In genomic region chr15:51935466-51936118, GRCh38 we compare ENCODE assay signal across 9 cellular contexts. TPM values are rescaled to one million over a fixed set of nuclear protein-coding genes. Genes with fewer than 3 reads are reported as not detected.
DNase-seq lines count a peak whose midpoint lies in the region; ATAC-seq and TF ChIP-seq lines count a peak whose summit lies in the region.
"Had no signal": no experiment of that assay in that cellular context is flagged by ENCODE, and none has a peak within 500 bp of the region (broad histone marks: within the 10 kb centered on the region; RNA-seq: fewer than 3 reads in every experiment).

No MANE protein-coding gene starts in this region.

- no peaks in the 10 kb centered on the region for H3K9me3 Mint-ChIP-seq in activated naive CD8-positive, alpha-beta T cell (ENCODE audit: low read depth)

- H3K27me3 ChIP-seq in gastroesophageal sphincter = no peaks in the 10 kb centered on the region

- H3K4me3 Mint-ChIP-seq in activated naive CD8-positive, alpha-beta T cell = no peak overlapping the region

- H3K27ac Mint-ChIP-seq in activated naive CD8-positive, alpha-beta T cell = peak overlapping the region; percentile 73

- ATAC-seq in GM19463 (IDR thresholded peaks at IDR 0.05; ENCODE audit: unreplicated experiment) = peak; percentile 94
- peak; percentile 78 for ATAC-seq in HG03108 (IDR thresholded peaks at IDR 0.05; ENCODE audit: unreplicated experiment)
- no peak for ATAC-seq in gastroesophageal sphincter

- WGBS in gastroesophageal sphincter (ENCODE audit: low coverage in 1 of 2), 2 donors = 73 to 100% methylated on average over 2 to 3 of the region's 5 CpGs

- no peak for TF ChIP-seq EP300 in gastroesophageal sphincter (IDR thresholded peaks at IDR 0.05)

- TF ChIP-seq POLR2A in gastroesophageal sphincter (IDR thresholded peaks at IDR 0.05) = no peak

- peaks cover 0 to 42% of the 10 kb centered on the region in 2 donors for H3K36me3 ChIP-seq in gastroesophageal sphincter

- no peak overlapping the region for H3K27ac ChIP-seq in gastroesophageal sphincter
- H3K27ac ChIP-seq: skin epidermis had no signal

- TF ChIP-seq CTCF in GM13976 (IDR thresholded peaks at IDR 0.05; ENCODE audit: borderline replicate concordance, control extremely low read depth, extremely low read depth, insufficient read depth, missing control alignments) = no peak
- no peak for TF ChIP-seq CTCF in gastroesophageal sphincter (IDR thresholded peaks at IDR 0.05)

- no peaks in the 10 kb centered on the region for H3K36me3 Mint-ChIP-seq in activated naive CD8-positive, alpha-beta T cell

- H3K9me3 ChIP-seq in gastroesophageal sphincter = no peaks in the 10 kb centered on the region

- no peaks in the 10 kb centered on the region for H3K4me1 Mint-ChIP-seq in activated naive CD8-positive, alpha-beta T cell (ENCODE audit: low read depth)

- DNase-seq in GM13976 (ENCODE audit: low spot score) = peak; percentile 77
- DNase-seq in NCI-H2081 treated with DMSO at 0.1 percent for 48 hours (lab: John Stamatoyannopoulos, UW) = no peak
- no peak for DNase-seq in EL
- no peak for DNase-seq in activated CD4-positive, alpha-beta T cell treated with anti-CD3 and anti-CD28 coated beads, Interleukin-2, amount 50 U/mL, for 48 hours

- in situ Hi-C loops in GM13976 (cut with MboI; ENCODE audit: low sequenced_read_pairs, unreplicated experiment) = no loop called here

- H3K4me3 ChIP-seq in gastroesophageal sphincter = no peak overlapping the region
- H3K4me3 ChIP-seq: skin epidermis had no signal

- H3K4me1 ChIP-seq in gastroesophageal sphincter = peaks cover 0 to 10% (median 0%) of the 10 kb centered on the region in 3 donors

- H3K27me3 Mint-ChIP-seq in activated naive CD8-positive, alpha-beta T cell = no peaks in the 10 kb centered on the region

RNA-seq across cellular contexts. Expression of gene LEO1, which starts 36.0 kb away (rescaled TPM):
- total RNA-seq in gastroesophageal sphincter = 10 to 100 TPM; 11.7 to 15.7 (median 13.2) TPM
